Comparison of ENCODE assay signal across 22 cellular contexts in the genomic region with DNA sequence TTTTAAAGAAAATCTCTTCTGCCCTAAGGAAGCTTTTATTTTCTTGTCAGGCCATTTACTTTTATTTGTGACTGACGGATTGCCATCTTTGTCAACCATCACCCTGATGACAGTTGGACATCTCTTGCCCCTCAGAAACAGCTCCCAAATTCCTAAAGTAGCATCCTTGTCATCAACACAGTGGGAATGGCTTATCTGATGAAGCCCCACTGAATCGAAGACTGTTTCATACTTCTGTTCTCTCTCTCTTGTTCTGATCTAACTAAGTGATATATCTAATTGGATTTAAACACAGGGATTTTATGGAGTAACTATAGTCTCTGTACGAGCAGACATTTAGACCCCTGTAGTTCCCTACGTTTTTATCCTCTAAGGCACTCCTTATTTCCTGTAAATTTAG.
"Had no signal": no experiment of that assay in that cellular context is flagged by ENCODE, and none has a peak within 500 bp of the region (broad histone marks: within the 10 kb centered on the region; RNA-seq: fewer than 3 reads in every experiment).

No MANE protein-coding gene starts in this region.

- H3K27me3 ChIP-seq: MG63, SJCRH30 had no signal

- ATAC-seq: Panc1, Right ventricle myocardium inferior had no signal

- H3K4me2 ChIP-seq: PC-9 had no signal

- H3K9me3 ChIP-seq: MG63, SJCRH30 had no signal

- H3K27ac ChIP-seq: PC-9, RWPE1, SJCRH30 had no signal

- DNase-seq: Kasumi-1, KG1, MG63, NCI-H1048, NCI-H1092 treated with DMSO at 0.1 percent for 48 hours, NCI-H1436, NCI-H1694, NCI-H187, NCI-H2029 treated with DMSO at 0.1 percent for 48 hours, NCI-H2171, NCI-H226, NCI-H446 treated with DMSO at 0.1 percent for 48 hours, NCI-H510A, NCI-H524, PC-9, SHP77, SIG-M5, SJCRH30, SW 1271 had no signal

- H3K36me3 ChIP-seq: MG63, SJCRH30 had no signal

- H2AFZ ChIP-seq: PC-9 had no signal

- H3K4me1 ChIP-seq: SJCRH30 had no signal

- H3K4me3 ChIP-seq: MG63, PC-9, SJCRH30 had no signal
